Comparison of ENCODE assay signal across 17 cellular contexts in genomic region chr16:81365731-81366130, GRCh38. TPM values are rescaled to one million over a fixed set of nuclear protein-coding genes. Genes with fewer than 3 reads are reported as not detected.
DNase-seq lines count a peak whose midpoint lies in the region; ATAC-seq, FAIRE-seq and TF ChIP-seq lines count a peak whose summit lies in the region.
"Had no signal": no experiment of that assay in that cellular context is flagged by ENCODE, and none has a peak within 500 bp of the region (broad histone marks: within the 10 kb centered on the region; RNA-seq: fewer than 3 reads in every experiment).

No MANE protein-coding gene starts in this region.

- POLR2A ChIA-PET in WTC11 (lab: Charles Lee) (no interaction called here), K562 (lab: Yijun Ruan, JAX) (interaction anchor here (0.6 to 1.0 kb wide), 2 partner anchors 10 to 113 kb away, joined by 3 read pairs; no protein-coding TSS in a partner anchor)
- POLR2A ChIA-PET in CD4-positive, alpha-beta memory T cell (lab: Charles Lee; ENCODE audit: partially characterized antibody) = no interaction called here

- no peaks in the 10 kb centered on the region for H3K4me1 ChIP-seq in K562 (replicated peaks in 1 of 2; ENCODE audit: control insufficient read depth in 2 of 2, insufficient read depth in 2 of 2, low read length in 2 of 2)
- H3K4me1 ChIP-seq in Peyer's patch = no peaks in the 10 kb centered on the region
- H3K4me1 ChIP-seq in CD4-positive, alpha-beta memory T cell (ENCODE audit: insufficient read depth, low read length) = no peaks in the 10 kb centered on the region
- H3K4me1 ChIP-seq: BE2C, Caco-2 had no signal

- H3K4me2 ChIP-seq in K562 (ENCODE audit: insufficient read depth, low read length) = no peak overlapping the region
- H3K4me2 ChIP-seq: BLaER1 had no signal

- BruUV-seq in K562 (replicated peaks; lab: Mats Ljungman, UMichigan) = no TSS peak

- TF ChIP-seq POLR2A in K562 (conservative IDR thresholded peaks at IDR 0.05) = no peak
- no peak for TF ChIP-seq POLR2A in Peyer's patch (IDR thresholded peaks at IDR 0.05)

- H3K36me3 ChIP-seq in K562 (ENCODE audit: control insufficient read depth, insufficient read depth, low read length) = peaks cover 74% of the 10 kb centered on the region
- peaks cover 0 to 72% (median 0%) of the 10 kb centered on the region in 3 donors for H3K36me3 ChIP-seq in Peyer's patch
- peaks cover 21% of the 10 kb centered on the region for H3K36me3 ChIP-seq in CD4-positive, alpha-beta memory T cell (ENCODE audit: insufficient read depth, low read length)

- H3K27ac Mint-ChIP-seq in activated naive CD4-positive, alpha-beta T cell treated with anti-CD3 and anti-CD28 coated beads, Interleukin-2, amount 50 U/mL, for 24 hours = peak overlapping the region; percentile 63
- H3K27ac Mint-ChIP-seq in activated naive CD4-positive, alpha-beta T cell treated with anti-CD3 and anti-CD28 coated beads for 36 hours = no peak overlapping the region
- peak overlapping the region; percentile 26; the same call in 1 of the 2 replicates for H3K27ac Mint-ChIP-seq in WTC11
- H3K27ac Mint-ChIP-seq in CD4-positive, alpha-beta memory T cell = no peak overlapping the region
- H3K27ac Mint-ChIP-seq: CD8-positive, alpha-beta T cell had no signal

- no peaks in the 10 kb centered on the region for H3K27me3 Mint-ChIP-seq in activated naive CD4-positive, alpha-beta T cell treated with anti-CD3 and anti-CD28 coated beads, Interleukin-2, amount 50 U/mL, for 24 hours
- no peaks in the 10 kb centered on the region for H3K27me3 Mint-ChIP-seq in activated naive CD4-positive, alpha-beta T cell treated with anti-CD3 and anti-CD28 coated beads for 36 hours (ENCODE audit: low read depth)
- H3K27me3 Mint-ChIP-seq in WTC11 (ENCODE audit: low read depth) = no peaks in the 10 kb centered on the region; the same call in 1 of the 2 replicates
- no peaks in the 10 kb centered on the region for H3K27me3 Mint-ChIP-seq in CD4-positive, alpha-beta memory T cell
- H3K27me3 Mint-ChIP-seq: CD4-positive, CD25-positive, alpha-beta regulatory T cell had no signal

- no peak for FAIRE-seq in K562 (lab: Jason Lieb, UNC)

- H3K4me1 Mint-ChIP-seq in activated naive CD4-positive, alpha-beta T cell treated with anti-CD3 and anti-CD28 coated beads, Interleukin-2, amount 50 U/mL, for 24 hours = no peaks in the 10 kb centered on the region
- H3K4me1 Mint-ChIP-seq in activated naive CD4-positive, alpha-beta T cell treated with anti-CD3 and anti-CD28 coated beads for 36 hours (ENCODE audit: low read depth) = no peaks in the 10 kb centered on the region
- H3K4me1 Mint-ChIP-seq in WTC11 = no peaks in the 10 kb centered on the region
- no peaks in the 10 kb centered on the region for H3K4me1 Mint-ChIP-seq in CD4-positive, alpha-beta memory T cell
- H3K4me1 Mint-ChIP-seq: CD14-positive monocyte had no signal

- no peak overlapping the region for H3K4me3 Mint-ChIP-seq in activated naive CD4-positive, alpha-beta T cell treated with anti-CD3 and anti-CD28 coated beads, Interleukin-2, amount 50 U/mL, for 24 hours
- no peak overlapping the region for H3K4me3 Mint-ChIP-seq in activated naive CD4-positive, alpha-beta T cell treated with anti-CD3 and anti-CD28 coated beads for 36 hours
- no peak overlapping the region for H3K4me3 Mint-ChIP-seq in WTC11
- H3K4me3 Mint-ChIP-seq in CD4-positive, alpha-beta memory T cell = no peak overlapping the region
- H3K4me3 Mint-ChIP-seq: CD14-positive monocyte; CD4-positive, CD25-positive, alpha-beta regulatory T cell; CD8-positive, alpha-beta T cell had no signal

- no peak overlapping the region for H3K9ac ChIP-seq in K562 (ENCODE audit: insufficient read depth in 1 of 2, low read depth in 2 of 2, low read length in 2 of 2)
- H3K9ac ChIP-seq: BLaER1 had no signal

- H3K27me3 ChIP-seq in K562 (ENCODE audit: control insufficient read depth in 2 of 2, insufficient read depth in 2 of 2, low read length in 2 of 2) (no peaks in the 10 kb centered on the region), Peyer's patch (no peaks in the 10 kb centered on the region)
- no peaks in the 10 kb centered on the region for H3K27me3 ChIP-seq in CD4-positive, alpha-beta memory T cell (ENCODE audit: insufficient read depth, low read length)
- H3K27me3 ChIP-seq: BE2C, BLaER1 had no signal

- in situ Hi-C loops in K562 (cut with MboI) = loop anchor here (10.0 kb wide), 1 partner anchor 519 kb away; no protein-coding TSS in a partner anchor

- H3K4me3 ChIP-seq in K562 (no peak overlapping the region), Peyer's patch (no peak overlapping the region)
- no peak overlapping the region for H3K4me3 ChIP-seq in CD4-positive, alpha-beta memory T cell (ENCODE audit: low read length in 2 of 2)
- H3K4me3 ChIP-seq: BLaER1, GM12878 had no signal

- no peak for TF ChIP-seq RAD21 in K562 (CRISPR knock-in tag; conservative IDR thresholded peaks at IDR 0.05 in 1 of 2, IDR thresholded peaks at IDR 0.05 in 1 of 2)

- no peaks in the 10 kb centered on the region for H3K9me1 ChIP-seq in K562 (ENCODE audit: control insufficient read depth, insufficient read depth, low read length)

- no peaks in the 10 kb centered on the region for H3K9me3 Mint-ChIP-seq in activated naive CD4-positive, alpha-beta T cell treated with anti-CD3 and anti-CD28 coated beads, Interleukin-2, amount 50 U/mL, for 24 hours
- H3K9me3 Mint-ChIP-seq in activated naive CD4-positive, alpha-beta T cell treated with anti-CD3 and anti-CD28 coated beads for 36 hours = no peaks in the 10 kb centered on the region
- no peaks in the 10 kb centered on the region for H3K9me3 Mint-ChIP-seq in WTC11
- no peaks in the 10 kb centered on the region for H3K9me3 Mint-ChIP-seq in CD4-positive, alpha-beta memory T cell
- H3K9me3 Mint-ChIP-seq: CD14-positive monocyte; CD4-positive, CD25-positive, alpha-beta regulatory T cell; CD8-positive, alpha-beta T cell had no signal

- intact Hi-C loops in activated naive CD4-positive, alpha-beta T cell treated with anti-CD3 and anti-CD28 coated beads for 36 hours (cut with micrococcal nuclease) = loop anchor here (1.0 to 5.0 kb wide), 7 partner anchors 37 to 522 kb away; no protein-coding TSS in a partner anchor
- intact Hi-C loops in K562 (cut with micrococcal nuclease) = loop anchor here (1.0 to 10.0 kb wide), 3 partner anchors 358 to 509 kb away; no protein-coding TSS in a partner anchor
- intact Hi-C loops in CD4-positive, alpha-beta memory T cell (cut with micrococcal nuclease) = loop anchor here (1.0 to 5.0 kb wide), 5 partner anchors 38 to 522 kb away; no protein-coding TSS in a partner anchor

- no peaks in the 10 kb centered on the region for H3K79me2 ChIP-seq in K562 (ENCODE audit: control insufficient read depth, insufficient read depth, low read length)

- peaks cover 12% of the 10 kb centered on the region for H3K36me3 Mint-ChIP-seq in activated naive CD4-positive, alpha-beta T cell treated with anti-CD3 and anti-CD28 coated beads, Interleukin-2, amount 50 U/mL, for 24 hours
- peaks cover 26% of the 10 kb centered on the region for H3K36me3 Mint-ChIP-seq in activated naive CD4-positive, alpha-beta T cell treated with anti-CD3 and anti-CD28 coated beads for 36 hours (ENCODE audit: low read depth)
- H3K36me3 Mint-ChIP-seq in WTC11 = peaks cover 57% of the 10 kb centered on the region
- H3K36me3 Mint-ChIP-seq in CD4-positive, alpha-beta memory T cell = peaks cover 44 to 70% of the 10 kb centered on the region in 2 donors

- TF ChIP-seq CTCF in WTC11 (IDR thresholded peaks at IDR 0.05) (no peak), K562 (IDR thresholded peaks at IDR 0.05 in 2 of 3, conservative IDR thresholded peaks at IDR 0.05 in 1 of 3; ENCODE audit: insufficient read depth in 2 of 3, low read depth in 1 of 3, low read length in 3 of 3) (no peak), Peyer's patch (IDR thresholded peaks at IDR 0.05) (no peak)

- 0 out of 2 replicates have a peak, but pooled peaks cover 3% of the 10 kb centered on the region for H4K20me1 ChIP-seq in K562 (replicated peaks; ENCODE audit: control insufficient read depth, insufficient read depth, low read length)

- H3K27ac ChIP-seq in K562 (ENCODE audit: extremely low read depth, low read depth, low read length) (no peak overlapping the region), Peyer's patch (no peak overlapping the region)
- no peak overlapping the region for H3K27ac ChIP-seq in CD4-positive, alpha-beta memory T cell (ENCODE audit: low read depth, low read length)
- H3K27ac ChIP-seq: BLaER1 had no signal

- CTCF ChIA-PET in activated naive CD4-positive, alpha-beta T cell treated with anti-CD3 and anti-CD28 coated beads for 36 hours (lab: Charles Lee) = interaction anchor here (0.5 to 3.0 kb wide), 14 partner anchors 10 to 521 kb away, joined by 3 to 13 read pairs (median 4); no protein-coding TSS in a partner anchor
- CTCF ChIA-PET in WTC11 (lab: Charles Lee) (interaction anchor here (0.6 to 2.5 kb wide), 14 partner anchors 17 to 514 kb away, joined by 3 to 11 read pairs (median 4); partner anchors contain the start of gene BCO1), K562 (lab: Yijun Ruan, JAX; ENCODE audit: low intra/inter-chr PET ratio) (interaction anchor here (0.7 to 3.4 kb wide), 8 partner anchors 18 to 520 kb away, joined by 3 to 31 read pairs (median 6); no protein-coding TSS in a partner anchor)
- CTCF ChIA-PET in CD4-positive, alpha-beta memory T cell (lab: Charles Lee; ENCODE audit: partially characterized antibody) = interaction anchor here (0.6 to 6.8 kb wide), 19 partner anchors 10 to 509 kb away, joined by 3 to 54 read pairs (median 4); no protein-coding TSS in a partner anchor

- TF ChIP-seq EP300 in K562 (IDR thresholded peaks at IDR 0.05; ENCODE audit: low read length) = no peak

- H2AFZ ChIP-seq in K562 (ENCODE audit: low read depth, low read length) = no peak overlapping the region

- DNase-seq in activated naive CD4-positive, alpha-beta T cell treated with anti-CD3 and anti-CD28 coated beads for 36 hours = no peak
- DNase-seq in WTC11 (ENCODE audit: low spot score) (no peak), K562 (ENCODE audit: extremely low read depth in 1 of 4, low spot score in 3 of 4) (no peak), Peyer's patch (no peak)
- DNase-seq in CD4-positive, alpha-beta memory T cell = no peak
- DNase-seq: 8988T, BE2C, DMS79, DND-41, GDM1 had no signal

- no peak for ATAC-seq in WTC11
- no peak for ATAC-seq in K562

- H3K9me3 ChIP-seq in K562 (replicated peaks; ENCODE audit: control insufficient read depth, insufficient read depth, low read depth, low read length) = no peaks in the 10 kb centered on the region
- no peaks in the 10 kb centered on the region for H3K9me3 ChIP-seq in Peyer's patch
- no peaks in the 10 kb centered on the region for H3K9me3 ChIP-seq in CD4-positive, alpha-beta memory T cell (ENCODE audit: control insufficient read depth in 1 of 2, low read length in 2 of 2)
- H3K9me3 ChIP-seq: BE2C, BLaER1, Caco-2 had no signal

- WGBS in K562 (ENCODE audit: insufficient coverage, low coverage, missing lambda C conversion rate) = 56% methylated on average over 3 of the region's 3 CpGs

RNA-seq across cellular contexts. Expression of gene GAN, which starts 51.0 kb away (rescaled TPM):
- 10 to 100 TPM; 10.6 to 11.3 TPM for total RNA-seq in activated naive CD4-positive, alpha-beta T cell treated with anti-CD3 and anti-CD28 coated beads for 36 hours
- total RNA-seq in WTC11 (2021) (20.1 to 25.4 TPM (median 21.8 TPM) in 3 replicates), K562 (2014; rRNA removed) (5.2 and 6.4 TPM in 2 replicates), K562 (2014; rRNA removed; fragmentation: Illumina TruSeq; extraction: Trizol) (10.8 and 13.0 TPM in 2 replicates), K562 (2015; rRNA removed; fragmentation: Illumina TruSeq; extraction: Trizol) (9.7 and 10.3 TPM in 2 replicates), K562 (2021) (14.2 and 15.1 TPM in 2 replicates), Peyer's patch (10 to 100 TPM in 3 of 4 donors, 1 to 10 TPM in 1; 7.4 to 15.2 (median 11.9) TPM)
- total RNA-seq in K562 (2011; cell fraction: chromatin; rRNA removed; ENCODE audit: low replicate concordance) = 14.1 and 27.3 TPM in 2 replicates
- 7.5 and 10.0 TPM in 2 replicates for total RNA-seq in K562 (2011; cell fraction: nucleolus; rRNA removed)
- 14.9 and 22.9 TPM in 2 replicates for total RNA-seq in K562 (2011; cell fraction: nucleoplasm; rRNA removed)
- polyA plus RNA-seq in K562 (2011; rRNA removed) (6.2 and 6.8 TPM in 2 replicates), K562 (2014; fragmentation: Illumina TruSeq; extraction: Trizol) (2.3 and 2.5 TPM in 2 replicates), K562 (2014; fragmentation: Nextera tagmentation; extraction: Ambion mirVana) (1 to 10 TPM in 1 of 2 experiments, under 1 TPM in 1; 0.83 to 2.1 TPM), K562 (2014; rRNA removed) (3.3 and 3.5 TPM in 2 replicates)
- polyA plus RNA-seq in K562 (2011; cell fraction: cytosol; rRNA removed) = 2.5 and 4.0 TPM in 2 replicates
- polyA plus RNA-seq in K562 (2011; cell fraction: nucleus; rRNA removed) = 5.1 and 6.8 TPM in 2 replicates
- polyA plus RNA-seq in K562 (2012) = 1.7 and 2.0 TPM in 2 replicates
- 33.1 and 33.6 TPM in 2 replicates for polyA minus RNA-seq in K562 (2011; rRNA and poly(A)+ RNA removed)
- polyA minus RNA-seq in K562 (2011; cell fraction: cytosol; rRNA and poly(A)+ RNA removed) = 12.4 and 18.1 TPM in 2 replicates
- polyA minus RNA-seq in K562 (2011; cell fraction: nucleus; rRNA and poly(A)+ RNA removed) = 8.2 and 16.6 TPM in 2 replicates
- total RNA-seq in CD4-positive, alpha-beta memory T cell = 10 to 100 TPM in 1 of 2 experiments, 1 to 10 TPM in 1; 9.5 to 10.8 TPM
- polyA plus RNA-seq in CD4-positive, alpha-beta memory T cell = 1 to 10 TPM in 1 of 2 donors, under 1 TPM in 1; 0.97 to 2.8 TPM

Comparison
In these comparisons a context has a peak if more than half of its experiments do, and no peak if none do; other contexts are left out.
1. H3K27ac Mint-ChIP-seq: peak in activated naive CD4-positive, alpha-beta T cell treated with anti-CD3 and anti-CD28 coated beads, Interleukin-2, amount 50 U/mL, for 24 hours (single experiment) and WTC11 (single experiment); none in activated naive CD4-positive, alpha-beta T cell treated with anti-CD3 and anti-CD28 coated beads for 36 hours (single experiment) and CD4-positive, alpha-beta memory T cell (0 of 7).